Comparison of ENCODE assay signal across 22 cellular contexts in genomic region chr2:21280793-21281192, GRCh38.
DNase-seq lines count a peak whose midpoint lies in the region; ATAC-seq, FAIRE-seq and TF ChIP-seq lines count a peak whose summit lies in the region.
"Had no signal": no experiment of that assay in that cellular context is flagged by ENCODE, and none has a peak within 500 bp of the region (broad histone marks: within the 10 kb centered on the region; RNA-seq: fewer than 3 reads in every experiment).

No MANE protein-coding gene starts in this region.

- H3K9me3 ChIP-seq in heart right ventricle (no peaks in the 10 kb centered on the region), right atrium auricular region (no peaks in the 10 kb centered on the region)
- H3K9me3 ChIP-seq: Caco-2, SJSA1 had no signal

- ATAC-seq in Right ventricle myocardium inferior, result peak; percentile 51
- ATAC-seq in heart right ventricle, result no peak
- ATAC-seq: PC-3 had no signal

- WGBS in heart right ventricle, 2 donors, result 41 to 50% methylated on average over 4 of the region's 4 CpGs

- peak overlapping the region; percentile 63 for H3K27ac Mint-ChIP-seq in progenitor cell of endocrine pancreas
- H3K27ac Mint-ChIP-seq: CD4-positive, alpha-beta memory T cell had no signal

- H3K36me3 Mint-ChIP-seq in progenitor cell of endocrine pancreas (ENCODE audit: insufficient read depth), result no peaks in the 10 kb centered on the region
- H3K36me3 Mint-ChIP-seq: CD4-positive, alpha-beta memory T cell had no signal

- H3K4me3 Mint-ChIP-seq in progenitor cell of endocrine pancreas (ENCODE audit: low read depth), result no peak overlapping the region
- H3K4me3 Mint-ChIP-seq: CD4-positive, alpha-beta memory T cell had no signal

- no peak for DNase-seq in Right ventricle myocardium inferior (ENCODE audit: missing footprints)
- no peak for DNase-seq in heart right ventricle
- DNase-seq in bronchial epithelial cell (ENCODE audit: low read depth), result peak; percentile 21
- DNase-seq in right atrium auricular region (ENCODE audit: low spot score), result no peak
- no peak for DNase-seq in progenitor cell of endocrine pancreas (ENCODE audit: low spot score, unreplicated experiment)
- no peak for DNase-seq in activated CD8-positive, alpha-beta memory T cell treated with anti-CD3 and anti-CD28 coated beads, Interleukin-2, amount 50 U/mL, for 4 hours
- no peak for DNase-seq in NCI-H226
- DNase-seq: C1 segment of cervical spinal cord; Caco-2; CD4-positive, alpha-beta memory T cell; KBM-7; MV-4-11; NCI-H1105 treated with DMSO at 0.1 percent for 48 hours; NCI-H2029; NCI-H2227 treated with DMSO at 0.1 percent for 48 hours; NCI-H510A; NCI-H69; NK-92 treated with Interleukin-12 subunit alpha and Interleukin-12 subunit beta, amount 100 ng/mL, for 24 hours; PC-3 had no signal

- H3K27me3 Mint-ChIP-seq in progenitor cell of endocrine pancreas, result peaks cover 5% of the 10 kb centered on the region
- H3K27me3 Mint-ChIP-seq: CD4-positive, alpha-beta memory T cell had no signal

- H3K27ac ChIP-seq in heart right ventricle (peak overlapping the region in 2 of 10 donors; percentile 67 to 69), right atrium auricular region (peak overlapping the region; percentile 71 to 82)
- H3K27ac ChIP-seq: SJSA1 had no signal

- no peak overlapping the region for H3K4me3 ChIP-seq in heart right ventricle
- no peak overlapping the region for H3K4me3 ChIP-seq in bronchial epithelial cell (ENCODE audit: low read depth, low read length)
- no peak overlapping the region for H3K4me3 ChIP-seq in right atrium auricular region
- H3K4me3 ChIP-seq: SJSA1 had no signal

- TF ChIP-seq CTCF in heart right ventricle (IDR thresholded peaks at IDR 0.05) (no peak), bronchial epithelial cell (IDR thresholded peaks at IDR 0.05; ENCODE audit: insufficient read depth, low read length, severe bottlenecking) (no peak), right atrium auricular region (IDR thresholded peaks at IDR 0.05) (no peak), progenitor cell of endocrine pancreas (IDR thresholded peaks at IDR 0.05; ENCODE audit: unreplicated experiment) (no peak)

- H3K36me3 ChIP-seq in heart right ventricle (no peaks in the 10 kb centered on the region), bronchial epithelial cell (ENCODE audit: control insufficient read depth, insufficient read depth, low read length) (no peaks in the 10 kb centered on the region), right atrium auricular region (no peaks in the 10 kb centered on the region)
- H3K36me3 ChIP-seq: SJSA1 had no signal

- intact Hi-C loops in Right ventricle myocardium inferior (cut with DNase I), result no loop called here
- intact Hi-C loops in heart right ventricle (cut with DNase I), result no loop called here

- peaks cover 27% of the 10 kb centered on the region for H3K4me1 Mint-ChIP-seq in progenitor cell of endocrine pancreas (ENCODE audit: low read depth)
- H3K4me1 Mint-ChIP-seq: CD4-positive, alpha-beta memory T cell had no signal

- no peaks in the 10 kb centered on the region for H3K9me3 Mint-ChIP-seq in progenitor cell of endocrine pancreas (ENCODE audit: low read depth)
- H3K9me3 Mint-ChIP-seq: CD4-positive, alpha-beta memory T cell had no signal

- H3K27me3 ChIP-seq in heart right ventricle, result no peaks in the 10 kb centered on the region
- H3K27me3 ChIP-seq in bronchial epithelial cell (ENCODE audit: control insufficient read depth, insufficient read depth, low read length), result no peaks in the 10 kb centered on the region
- H3K27me3 ChIP-seq in right atrium auricular region, result no peaks in the 10 kb centered on the region
- H3K27me3 ChIP-seq: SJSA1 had no signal

- FAIRE-seq in bronchial epithelial cell (lab: Jason Lieb, UNC), result no peak
- FAIRE-seq: GM18507, H54 had no signal

- H3K4me1 ChIP-seq in heart right ventricle (peaks cover 0 to 29% (median 0%) of the 10 kb centered on the region in 9 donors), right atrium auricular region (peaks cover 0 to 22% of the 10 kb centered on the region in 2 donors)
- H3K4me1 ChIP-seq: SJSA1 had no signal
